In the genomic region with DNA sequence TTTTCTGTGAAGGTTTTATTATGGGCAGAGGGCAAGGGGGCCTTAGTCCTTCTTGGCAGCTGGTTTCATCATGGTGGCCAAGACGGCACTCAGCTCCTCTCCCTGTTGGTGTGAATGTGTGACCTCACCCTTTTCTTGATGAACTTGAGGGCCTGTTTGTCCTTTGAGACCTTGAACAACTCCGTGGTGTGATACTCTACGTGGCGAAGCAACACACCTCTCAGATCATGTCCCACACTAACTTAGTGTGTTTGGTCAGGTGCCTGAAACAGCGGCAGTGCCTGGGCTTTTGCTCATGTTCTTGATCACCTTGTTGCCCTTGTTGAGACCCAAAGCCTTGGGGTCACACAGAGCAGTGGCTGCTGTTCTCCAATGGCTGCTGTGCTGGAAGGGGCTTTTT, we compare ENCODE assay signal across 2 cellular contexts.
TF ChIP-seq lines count a peak whose summit lies in the region.

No MANE protein-coding gene starts in this region.

TF ChIP-seq in H1, 55 proteins besides CTCF, POLR2A, EP300 and RAD21:
- peak; percentile 50 for TF ChIP-seq POLR2AphosphoS5 (IDR thresholded peaks at IDR 0.05; ENCODE audit: low read depth, low read length)
- TF ChIP-seq POU5F1 (IDR thresholded peaks at IDR 0.05; ENCODE audit: low read depth, low read length): no peak

TF ChIP-seq in HepG2, 621 proteins besides CTCF, POLR2A, EP300 and RAD21:
- TF ChIP-seq IKZF4 (CRISPR knock-in tag; IDR thresholded peaks at IDR 0.05; ENCODE audit: borderline replicate concordance, low read depth, not compliant biosample characterization): no peak
